In genomic region chr1:93576346-93576745, GRCh38 we compare ENCODE assay signal across 11 cellular contexts.
DNase-seq lines count a peak whose midpoint lies in the region; FAIRE-seq and TF ChIP-seq lines count a peak whose summit lies in the region.
"Had no signal": no experiment of that assay in that cellular context is flagged by ENCODE, and none has a peak within 500 bp of the region (broad histone marks: within the 10 kb centered on the region; RNA-seq: fewer than 3 reads in every experiment).

No MANE protein-coding gene starts in this region.

- in situ Hi-C loops in mammary epithelial cell (cut with MboI; ENCODE audit: low sequenced_read_pairs in 2 of 2) = loop anchor here in 1 of 2 donors (10.0 kb wide), 1 partner anchor 132 kb away; the partner anchor contains the start of gene FNBP1L

- H3K4me1 ChIP-seq in mammary epithelial cell (ENCODE audit: insufficient read depth, low read length) (peaks cover 58% of the 10 kb centered on the region), kidney (ENCODE audit: control insufficient read depth in 1 of 2, insufficient read depth in 1 of 2, low read depth in 1 of 2, low read length in 2 of 2) (peaks cover 17 to 24% of the 10 kb centered on the region in 2 donors)

- no peaks in the 10 kb centered on the region for H3K27me3 Mint-ChIP-seq in mesothelial cell of epicardium (ENCODE audit: low read depth)

- no peak overlapping the region for H3K4me2 ChIP-seq in mammary epithelial cell (ENCODE audit: insufficient read depth, low read depth, low read length)

- TF ChIP-seq CTCF in mammary epithelial cell (conservative IDR thresholded peaks at IDR 0.05 in 1 of 2, IDR thresholded peaks at IDR 0.05 in 1 of 2; ENCODE audit: extremely low read depth in 1 of 2, insufficient read depth in 1 of 2, low read depth in 1 of 2, low read length in 2 of 2) = no peak
- no peak for TF ChIP-seq CTCF in mesothelial cell of epicardium (IDR thresholded peaks at IDR 0.05; ENCODE audit: unreplicated experiment)
- no peak for TF ChIP-seq CTCF in kidney (IDR thresholded peaks at IDR 0.05; ENCODE audit: borderline replicate concordance, extremely low read depth, insufficient read depth)

- no peaks in the 10 kb centered on the region for H3K27me3 ChIP-seq in mammary epithelial cell (ENCODE audit: insufficient read depth, low read length)

- H3K36me3 Mint-ChIP-seq in mesothelial cell of epicardium = peaks cover 9% of the 10 kb centered on the region
- H3K36me3 Mint-ChIP-seq: stimulated activated effector memory CD8-positive, alpha-beta T cell treated with anti-CD3 and anti-CD28 coated beads, Interleukin-12 subunit alpha, Interleukin-12 subunit beta, amount 100 ng/mL, for 72 hours had no signal

- H3K36me3 ChIP-seq in mammary epithelial cell (ENCODE audit: insufficient read depth, low read length) (peaks cover 52% of the 10 kb centered on the region), kidney (ENCODE audit: control insufficient read depth in 1 of 2, insufficient read depth in 2 of 2, low read length in 2 of 2) (peaks cover 13 to 42% of the 10 kb centered on the region in 2 donors)

- CTCF ChIA-PET in mammary epithelial cell (lab: Charles Lee; ENCODE audit: low non-redundant PET) = no interaction called here

- H3K4me3 ChIP-seq in mammary epithelial cell (replicated peaks in 1 of 3; ENCODE audit: insufficient read depth in 1 of 3, low read depth in 2 of 3, low read length in 3 of 3) (no peak overlapping the region), kidney (ENCODE audit: low read length in 2 of 2) (no peak overlapping the region)
- H3K4me3 ChIP-seq: GM23248 had no signal

- H3K9me3 ChIP-seq in mammary epithelial cell (replicated peaks; ENCODE audit: insufficient read depth, low read length) (no peaks in the 10 kb centered on the region), kidney (ENCODE audit: control insufficient read depth in 1 of 2, low read length in 2 of 2) (no peaks in the 10 kb centered on the region)

- FAIRE-seq in kidney (lab: Jason Lieb, UNC) = no peak

- no peaks in the 10 kb centered on the region for H3K9me3 Mint-ChIP-seq in mesothelial cell of epicardium
- H3K9me3 Mint-ChIP-seq: stimulated activated effector memory CD8-positive, alpha-beta T cell treated with anti-CD3 and anti-CD28 coated beads, Interleukin-12 subunit alpha, Interleukin-12 subunit beta, amount 100 ng/mL, for 72 hours had no signal

- intact Hi-C loops in mammary epithelial cell (cut with micrococcal nuclease) (no loop called here), kidney (cut with DNase I) (no loop called here)

- no TSS peak for BruUV-seq in mammary epithelial cell (replicated peaks; lab: Mats Ljungman, UMichigan)

- dilution Hi-C loops in mammary epithelial cell (cut with HindIII; ENCODE audit: low sequenced_read_pairs) = no loop called here

- H3K9ac ChIP-seq in mammary epithelial cell (ENCODE audit: insufficient read depth, low read length) = no peak overlapping the region
- no peak overlapping the region for H3K9ac ChIP-seq in kidney (ENCODE audit: low read length in 2 of 2)
- H3K9ac ChIP-seq: GM23248 had no signal

- H3K27ac ChIP-seq in mammary epithelial cell (ENCODE audit: insufficient read depth, low read depth, low read length) (peak overlapping the region; percentile 56), kidney (ENCODE audit: low read depth in 2 of 2, low read length in 2 of 2) (peak overlapping the region in 1 of 2 donors; percentile 26)
- H3K27ac ChIP-seq: GM23248 had no signal

- H3K4me1 Mint-ChIP-seq in mesothelial cell of epicardium = peaks cover 39% of the 10 kb centered on the region
- H3K4me1 Mint-ChIP-seq: stimulated activated effector memory CD8-positive, alpha-beta T cell treated with anti-CD3 and anti-CD28 coated beads, Interleukin-12 subunit alpha, Interleukin-12 subunit beta, amount 100 ng/mL, for 72 hours had no signal

- no peaks in the 10 kb centered on the region for H4K20me1 ChIP-seq in mammary epithelial cell (ENCODE audit: insufficient read depth, low read length)

- peaks cover 92% of the 10 kb centered on the region for H3K79me2 ChIP-seq in mammary epithelial cell (ENCODE audit: insufficient read depth, low read length)

- H2AFZ ChIP-seq in mammary epithelial cell (ENCODE audit: low read depth, low read length) = no peak overlapping the region
- H2AFZ ChIP-seq: GM23248 had no signal

- DNase-seq in DMS153 (lab: John Stamatoyannopoulos, UW) (peak; percentile 21), NCI-H2227 (lab: John Stamatoyannopoulos, UW; ENCODE audit: unreplicated experiment) (peak; percentile 92), mammary epithelial cell (no peak), mesothelial cell of epicardium (ENCODE audit: low spot score in 2 of 2, unreplicated experiment in 2 of 2) (no peak), UCSD-AML1 (lab: John Stamatoyannopoulos, UW; ENCODE audit: unreplicated experiment) (no peak), kidney (no peak)
- DNase-seq in activated CD4-positive, alpha-beta T cell treated with anti-CD3 and anti-CD28 coated beads for 48 hours = no peak
- DNase-seq in activated CD4-positive, alpha-beta T cell treated with anti-CD3 and anti-CD28 coated beads for 4 hours = no peak
- DNase-seq: activated gamma-delta T cell, GM23248 had no signal

- 28% methylated on average over 9 of the region's 9 CpGs for WGBS in mammary epithelial cell (ENCODE audit: low coverage, missing lambda C conversion rate)

- H3K4me3 Mint-ChIP-seq in mesothelial cell of epicardium = no peak overlapping the region
- H3K4me3 Mint-ChIP-seq: stimulated activated effector memory CD8-positive, alpha-beta T cell treated with anti-CD3 and anti-CD28 coated beads, Interleukin-12 subunit alpha, Interleukin-12 subunit beta, amount 100 ng/mL, for 72 hours had no signal

- H3K27ac Mint-ChIP-seq in mesothelial cell of epicardium = peak overlapping the region; percentile 41
- H3K27ac Mint-ChIP-seq: stimulated activated effector memory CD8-positive, alpha-beta T cell treated with anti-CD3 and anti-CD28 coated beads, Interleukin-12 subunit alpha, Interleukin-12 subunit beta, amount 100 ng/mL, for 72 hours had no signal

Comparison
In these comparisons a context has a peak if more than half of its experiments do, and no peak if none do; other contexts are left out.
1. DNase-seq: peak in DMS153 (single experiment) and NCI-H2227 (single experiment); none in mammary epithelial cell (single experiment), mesothelial cell of epicardium (0 of 2), UCSD-AML1 (single experiment), activated CD4-positive, alpha-beta T cell treated with anti-CD3 and anti-CD28 coated beads for 48 hours (single experiment), activated CD4-positive, alpha-beta T cell treated with anti-CD3 and anti-CD28 coated beads for 4 hours (0 of 2) and kidney (single experiment).